ENCODE assay signal across 8 cellular contexts in genomic region chr19:6481541-6482342, GRCh38. TPM values are rescaled to one million over a fixed set of nuclear protein-coding genes. Genes with fewer than 3 reads are reported as not detected.
DNase-seq lines count a peak whose midpoint lies in the region; ATAC-seq and TF ChIP-seq lines count a peak whose summit lies in the region.

Gene DENND1C, minus strand, starts transcription at chr19:6481787. Its CDS starts 92 bp downstream, at chr19:6481695.

- ATAC-seq in HG02943 (IDR thresholded peaks at IDR 0.05; ENCODE audit: low read depth, unreplicated experiment) (peak; percentile 62), left lobe of liver (peak; percentile 60)

- DNase-seq in GM12864 (ENCODE audit: low read depth) (peak; percentile 29), anterior cingulate cortex (lab: John Stamatoyannopoulos, UW) (peak in 35 of 58 donors; percentile 10 to 60 (median 31)), left lobe of liver (ENCODE audit: low spot score) (no peak), NCI-H748 (lab: John Stamatoyannopoulos, UW; ENCODE audit: unreplicated experiment) (no peak), NCI-H226 (no peak)
- DNase-seq in stimulated activated CD8-positive, alpha-beta memory T cell treated with anti-CD3 and anti-CD28 coated beads, Interleukin-2, amount 100 ng/mL, for 48 hours (ENCODE audit: low read depth in 2 of 2) = peak; percentile 59 to 65

- intact Hi-C loops in T-helper 1 cell treated with Interleukin-12 subunit alpha and Interleukin-12 subunit beta and Interleukin-4 antibody, amounts not matched to agents 30 ng/mL and 1 ng/mL, for 36 hours (cut with micrococcal nuclease) = loop anchor here (1.0 kb wide), 5 partner anchors 21 to 120 kb away; partner anchors contain the start of gene CLPP

- H3K4me3 ChIP-seq in GM12864 (ENCODE audit: low read depth, low read length) = peak within 1 kb of the TSS; percentile 74

- TF ChIP-seq CTCF in GM12864 (IDR thresholded peaks at IDR 0.05; ENCODE audit: low read depth, low read length, missing control alignments) = peak; percentile 50

RNA-seq across cellular contexts. Expression of gene DENND1C, which starts in this region (rescaled TPM):
- 110 and 116 TPM in 2 replicates for total RNA-seq in T-helper 1 cell treated with Interleukin-12 subunit alpha and Interleukin-12 subunit beta and Interleukin-4 antibody, amounts not matched to agents 30 ng/mL and 1 ng/mL, for 36 hours
- total RNA-seq in left lobe of liver = 1.1 TPM

Comparison
In these comparisons a context has a peak if more than half of its experiments do, and no peak if none do; other contexts are left out.
1. RNA of gene DENND1C (total RNA-seq): 110 to 116 TPM in T-helper 1 cell treated with Interleukin-12 subunit alpha and Interleukin-12 subunit beta and Interleukin-4 antibody, amounts not matched to agents 30 ng/mL and 1 ng/mL, for 36 hours; 1.1 TPM in left lobe of liver (single experiment); every median in the first group is over 10 times any median in the second.
2. DNase-seq: peak in GM12864 (single experiment), anterior cingulate cortex (35 of 58) and stimulated activated CD8-positive, alpha-beta memory T cell treated with anti-CD3 and anti-CD28 coated beads, Interleukin-2, amount 100 ng/mL, for 48 hours (2 of 2); none in left lobe of liver (single experiment), NCI-H748 (single experiment) and NCI-H226 (single experiment).